20 cellular contexts compared by ENCODE assay signal in the genomic region with DNA sequence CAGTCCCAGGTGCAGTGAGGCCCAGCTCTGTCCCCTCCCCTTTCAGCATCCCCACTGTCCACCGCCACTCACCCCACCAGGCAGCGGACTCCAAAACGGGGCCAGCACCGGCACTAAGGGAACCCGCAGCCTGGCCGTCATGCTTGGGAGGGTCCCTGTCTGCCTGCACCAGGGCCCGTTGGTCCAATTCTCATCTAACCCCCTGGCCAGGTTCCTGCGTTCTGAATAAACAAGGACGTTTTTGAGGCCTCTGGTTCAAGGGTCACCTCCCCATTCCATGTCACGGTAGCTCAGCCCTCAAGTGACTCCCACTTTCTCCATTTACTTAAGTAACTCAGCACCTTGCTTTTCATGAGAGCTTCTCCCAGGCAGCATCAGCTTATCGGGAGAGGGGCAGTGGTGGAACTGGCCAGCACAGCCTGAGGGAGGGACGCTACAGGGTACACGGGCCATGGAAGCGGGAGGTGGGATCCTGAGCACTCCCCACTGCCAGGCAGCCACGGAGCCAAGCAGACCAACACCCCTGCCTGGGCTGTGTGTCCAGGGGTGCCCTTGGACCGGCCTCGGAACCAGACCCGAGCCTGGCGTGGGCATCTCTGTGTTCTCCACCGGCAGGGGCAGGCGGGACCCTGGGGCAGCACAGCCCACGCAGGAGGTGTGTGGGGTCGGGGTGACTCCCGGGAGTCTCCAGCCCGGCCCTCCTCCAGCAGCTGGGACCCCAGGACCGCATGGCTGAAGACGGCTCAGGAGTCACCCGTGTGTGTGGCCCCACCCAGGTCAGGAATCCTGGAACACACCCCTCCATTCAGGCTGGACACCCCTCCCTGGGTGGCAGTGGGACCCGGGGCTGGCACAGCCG.
DNase-seq lines count a peak whose midpoint lies in the region; ATAC-seq, FAIRE-seq and TF ChIP-seq lines count a peak whose summit lies in the region.
"Had no signal": no experiment of that assay in that cellular context is flagged by ENCODE, and none has a peak within 500 bp of the region (broad histone marks: within the 10 kb centered on the region; RNA-seq: fewer than 3 reads in every experiment).

No MANE protein-coding gene starts in this region.

- H3K27ac Mint-ChIP-seq in stimulated activated memory B cell treated with anti-CD40 and anti-IgM and Interleukin-4, amounts not matched to agents 10 μg/mL and 1 μg/mL and 100 μg/mL, for 72 hours = peak overlapping the region; percentile 95
- H3K27ac Mint-ChIP-seq: B cell; CD8-positive, alpha-beta T cell; GM23338 had no signal

- intact Hi-C loops in right cardiac atrium (cut with DNase I) = no loop called here
- intact Hi-C loops in Right ventricle myocardium inferior (cut with DNase I) = no loop called here
- intact Hi-C loops in kidney (cut with DNase I) = no loop called here

- peaks cover 35% of the 10 kb centered on the region for H3K36me3 Mint-ChIP-seq in stimulated activated memory B cell treated with anti-CD40 and anti-IgM and Interleukin-4, amounts not matched to agents 10 μg/mL and 1 μg/mL and 100 μg/mL, for 72 hours

- DNase-seq in right cardiac atrium (peak; percentile 5 to 56 (median 53)), Right ventricle myocardium inferior (ENCODE audit: missing footprints) (no peak), kidney (peak; percentile 69), foreskin melanocyte (no peak), caudate nucleus (lab: John Stamatoyannopoulos, UW) (no peak)
- DNase-seq: CD8-positive, alpha-beta T cell; COR-L47; DMS153; DMS79 treated with DMSO at 0.1 percent for 48 hours; EL; H7 had no signal

- H3K4me1 ChIP-seq in right cardiac atrium (ENCODE audit: control insufficient read depth, insufficient read depth, low read length) = no peaks in the 10 kb centered on the region
- H3K4me1 ChIP-seq in HEK293 (ENCODE audit: control insufficient read depth, insufficient read depth, low read length) = no peaks in the 10 kb centered on the region
- H3K4me1 ChIP-seq in kidney (ENCODE audit: control insufficient read depth in 1 of 2, insufficient read depth in 1 of 2, low read depth in 1 of 2, low read length in 2 of 2) = no peaks in the 10 kb centered on the region

- POLR2A ChIA-PET in HEK293 (lab: Yijun Ruan, JAX) = no interaction called here

- H3K36me3 ChIP-seq in HEK293 (ENCODE audit: control insufficient read depth in 2 of 2, insufficient read depth in 1 of 2, low read length in 2 of 2) = no peaks in the 10 kb centered on the region
- H3K36me3 ChIP-seq in kidney (ENCODE audit: control insufficient read depth in 1 of 2, insufficient read depth in 2 of 2, low read length in 2 of 2) = peaks cover 0 to 2% of the 10 kb centered on the region in 2 donors

- no peak overlapping the region for H3K9ac ChIP-seq in kidney (ENCODE audit: low read length in 2 of 2)

- CTCF ChIA-PET in HEK293 (lab: Yijun Ruan, JAX) = no interaction called here

- H3K4me3 Mint-ChIP-seq in stimulated activated memory B cell treated with anti-CD40 and anti-IgM and Interleukin-4, amounts not matched to agents 10 μg/mL and 1 μg/mL and 100 μg/mL, for 72 hours = no peak overlapping the region
- H3K4me3 Mint-ChIP-seq: B cell; CD14-positive monocyte; CD8-positive, alpha-beta T cell; GM23338 had no signal

- no peaks in the 10 kb centered on the region for H3K9me3 Mint-ChIP-seq in stimulated activated memory B cell treated with anti-CD40 and anti-IgM and Interleukin-4, amounts not matched to agents 10 μg/mL and 1 μg/mL and 100 μg/mL, for 72 hours
- H3K9me3 Mint-ChIP-seq: CD8-positive, alpha-beta T cell; GM23338 had no signal

- 92% methylated on average over 30 of the region's 30 CpGs for WGBS in right cardiac atrium

- H3K4me1 Mint-ChIP-seq in stimulated activated memory B cell treated with anti-CD40 and anti-IgM and Interleukin-4, amounts not matched to agents 10 μg/mL and 1 μg/mL and 100 μg/mL, for 72 hours = peaks cover 26% of the 10 kb centered on the region

- H3K27ac ChIP-seq in right cardiac atrium (ENCODE audit: low read length) (no peak overlapping the region), HEK293 (ENCODE audit: extremely low read depth, low read depth, low read length) (no peak overlapping the region), kidney (ENCODE audit: low read depth in 2 of 2, low read length in 2 of 2) (no peak overlapping the region), caudate nucleus (ENCODE audit: low read depth, low read length) (no peak overlapping the region)

- ATAC-seq in right cardiac atrium (peak in 1 of 2 donors; percentile 4), Right ventricle myocardium inferior (no peak)
- no peak for ATAC-seq in stimulated activated memory B cell treated with anti-CD40 and anti-IgM and Interleukin-4, amounts not matched to agents 10 μg/mL and 1 μg/mL and 100 μg/mL, for 72 hours
- ATAC-seq: CD8-positive, alpha-beta T cell; GM23338 had no signal

- H3K9me3 ChIP-seq in right cardiac atrium (ENCODE audit: control insufficient read depth, low read length) (no peaks in the 10 kb centered on the region), HEK293 (ENCODE audit: control insufficient read depth, insufficient read depth, low read depth, low read length) (no peaks in the 10 kb centered on the region), kidney (ENCODE audit: control insufficient read depth in 1 of 2, low read length in 2 of 2) (no peaks in the 10 kb centered on the region)

- H3K27me3 Mint-ChIP-seq in stimulated activated memory B cell treated with anti-CD40 and anti-IgM and Interleukin-4, amounts not matched to agents 10 μg/mL and 1 μg/mL and 100 μg/mL, for 72 hours = no peaks in the 10 kb centered on the region
- H3K27me3 Mint-ChIP-seq: B cell had no signal

- FAIRE-seq in kidney (lab: Jason Lieb, UNC) = no peak
- FAIRE-seq: A204.1, D721Med, G401.6, GM12891 had no signal

- TF ChIP-seq CTCF in HEK293 (tag by site-specific recombination; IDR thresholded peaks at IDR 0.05) (no peak), kidney (IDR thresholded peaks at IDR 0.05; ENCODE audit: borderline replicate concordance, extremely low read depth, insufficient read depth) (no peak)

- H3K4me3 ChIP-seq in right cardiac atrium (ENCODE audit: low read length) (no peak overlapping the region), HEK293 (ENCODE audit: low read depth, low read length) (no peak overlapping the region), kidney (ENCODE audit: low read length in 2 of 2) (no peak overlapping the region)
- H3K4me3 ChIP-seq: GM23338 had no signal

- no peaks in the 10 kb centered on the region for H3K27me3 ChIP-seq in right cardiac atrium (ENCODE audit: control insufficient read depth, insufficient read depth)

TF ChIP-seq in HEK293, 187 proteins besides CTCF, POLR2A, EP300 and RAD21:
- TF ChIP-seq ZNF521 (tag by site-specific recombination; IDR thresholded peaks at IDR 0.05) (no peak), KLF1 (tag by site-specific recombination; IDR thresholded peaks at IDR 0.05) (peak; percentile 26)

Comparison
In these comparisons a context has a peak if more than half of its experiments do, and no peak if none do; other contexts are left out.
1. DNase-seq: peak in right cardiac atrium (3 of 3) and kidney (single experiment); none in Right ventricle myocardium inferior (single experiment), foreskin melanocyte (single experiment) and caudate nucleus (0 of 61).